In the genomic region with DNA sequence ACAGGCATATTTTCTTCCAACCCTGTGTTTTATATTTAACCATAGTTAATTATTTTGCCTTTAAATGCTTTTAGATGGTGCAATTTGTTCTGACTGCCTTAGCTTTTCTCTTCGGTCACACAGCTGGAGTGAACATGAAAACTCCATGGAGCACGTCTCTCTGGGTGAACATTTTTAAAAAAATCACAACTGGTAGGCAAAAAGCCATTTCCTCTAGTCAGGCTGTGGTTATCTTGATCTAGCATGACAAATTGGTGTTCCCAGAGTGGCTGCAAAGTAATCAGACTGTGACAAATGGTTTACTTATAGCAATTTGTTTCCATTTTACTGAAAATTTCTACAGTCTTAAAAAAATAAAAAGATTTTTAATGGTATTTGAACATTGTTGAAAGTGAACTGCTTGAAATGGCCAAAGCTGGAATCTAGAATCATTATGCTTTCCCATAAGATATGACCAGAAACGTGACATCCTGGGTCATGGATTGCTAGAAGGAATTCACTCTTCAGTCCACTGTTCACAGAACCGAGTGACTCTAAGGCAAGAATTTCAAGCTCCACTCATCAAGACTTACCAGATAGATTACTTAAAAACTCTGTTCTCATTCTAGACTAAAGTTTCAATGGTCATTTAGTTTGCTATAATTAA, we compare ENCODE assay signal across 32 cellular contexts.
"Had no signal": no experiment of that assay in that cellular context is flagged by ENCODE, and none has a peak within 500 bp of the region (broad histone marks: within the 10 kb centered on the region; RNA-seq: fewer than 3 reads in every experiment).

No MANE protein-coding gene starts in this region.

- H3K36me3 ChIP-seq: ascending aorta, esophagus muscularis mucosa, heart left ventricle, left lung, lower lobe of right lung, neutrophil, prostate gland, sigmoid colon, upper lobe of left lung, vagina, WERI-Rb-1 had no signal

- H3K27ac ChIP-seq: ascending aorta, esophagus muscularis mucosa, foreskin keratinocyte, heart left ventricle, left lung, lower lobe of right lung, neutrophil, prostate gland, sigmoid colon, upper lobe of left lung, vagina, WERI-Rb-1 had no signal

- H3K36me3 Mint-ChIP-seq: activated CD4-positive, alpha-beta memory T cell treated with anti-CD3 and anti-CD28 coated beads for 36 hours; activated naive CD4-positive, alpha-beta T cell treated with anti-CD3 and anti-CD28 coated beads, Interleukin-2, amount 10 ng/mL, durations not matched to agents 7 days and 5 days; activated naive CD8-positive, alpha-beta T cell treated with anti-CD3 and anti-CD28 coated beads, Interleukin-2, amount 10 ng/mL, durations not matched to agents 7 days and 5 days; immature natural killer cell; natural killer cell; stimulated activated memory B cell treated with anti-CD40 and anti-IgM and Interleukin-4, amounts not matched to agents 10 μg/mL and 1 μg/mL and 100 μg/mL, for 72 hours had no signal

- H3K4me1 Mint-ChIP-seq: activated CD4-positive, alpha-beta T cell treated with anti-CD3 and anti-CD28 coated beads, Interleukin-2, amount 10 ng/mL, durations not matched to agents 24 days and 14 days; activated naive CD4-positive, alpha-beta T cell treated with anti-CD3 and anti-CD28 coated beads, Interleukin-2, amount 10 ng/mL, durations not matched to agents 7 days and 5 days; activated naive CD8-positive, alpha-beta T cell treated with anti-CD3 and anti-CD28 coated beads, Interleukin-2, amount 10 ng/mL, durations not matched to agents 7 days and 5 days; immature natural killer cell; natural killer cell; stimulated activated memory B cell treated with anti-CD40 and anti-IgM and Interleukin-4, amounts not matched to agents 10 μg/mL and 1 μg/mL and 100 μg/mL, for 72 hours; stimulated activated naive CD8-positive, alpha-beta T cell treated with anti-CD3 and anti-CD28 coated beads, Interleukin-15, amount 100 ng/mL, for 72 hours had no signal

- ATAC-seq: activated CD4-positive, CD25-positive, alpha-beta regulatory T cell treated with anti-CD3 and anti-CD28 coated beads, Interleukin-2, amount 50 U/mL, for 24 hours; foreskin keratinocyte; heart left ventricle; left lung; lower lobe of right lung; natural killer cell; stimulated activated memory B cell treated with anti-CD40 and anti-IgM and Interleukin-4, amounts not matched to agents 10 μg/mL and 1 μg/mL and 100 μg/mL, for 72 hours; stimulated activated naive CD8-positive, alpha-beta T cell treated with anti-CD3 and anti-CD28 coated beads, Interleukin-15, amount 100 ng/mL, for 72 hours had no signal

- H3K4me3 Mint-ChIP-seq: activated CD4-positive, alpha-beta memory T cell treated with anti-CD3 and anti-CD28 coated beads for 36 hours; activated CD4-positive, alpha-beta T cell treated with anti-CD3 and anti-CD28 coated beads, Interleukin-2, amount 10 ng/mL, durations not matched to agents 24 days and 14 days; activated naive CD4-positive, alpha-beta T cell treated with anti-CD3 and anti-CD28 coated beads, Interleukin-2, amount 10 ng/mL, durations not matched to agents 7 days and 5 days; activated naive CD8-positive, alpha-beta T cell treated with anti-CD3 and anti-CD28 coated beads, Interleukin-2, amount 10 ng/mL, durations not matched to agents 7 days and 5 days; immature natural killer cell; natural killer cell; stimulated activated memory B cell treated with anti-CD40 and anti-IgM and Interleukin-4, amounts not matched to agents 10 μg/mL and 1 μg/mL and 100 μg/mL, for 72 hours; stimulated activated naive CD8-positive, alpha-beta T cell treated with anti-CD3 and anti-CD28 coated beads, Interleukin-15, amount 100 ng/mL, for 72 hours had no signal

- DNase-seq: activated CD4-positive, alpha-beta memory T cell treated with anti-CD3 and anti-CD28 coated beads for 36 hours; activated CD4-positive, alpha-beta T cell treated with anti-CD3 and anti-CD28 coated beads, Interleukin-2, amount 10 ng/mL, durations not matched to agents 24 days and 14 days; activated CD8-positive, alpha-beta memory T cell treated with anti-CD3 and anti-CD28 coated beads, Interleukin-2, amount 50 U/mL, for 4 hours; activated gamma-delta T cell; activated naive CD4-positive, alpha-beta T cell treated with anti-CD3 and anti-CD28 coated beads, Interleukin-2, amount 10 ng/mL, durations not matched to agents 7 days and 5 days; activated naive CD8-positive, alpha-beta T cell treated with anti-CD3 and anti-CD28 coated beads, Interleukin-2, amount 10 ng/mL, durations not matched to agents 7 days and 5 days; activated T-cell treated with anti-CD3 and anti-CD28 coated beads, Interleukin-2, amount 50 U/mL, for 1 hour; central memory CD4-positive, alpha-beta T cell; foreskin keratinocyte; heart left ventricle; hypothalamus; immature natural killer cell; left lung; lower lobe of right lung; mesendoderm; natural killer cell; sigmoid colon; stimulated activated CD4-positive, alpha-beta T cell treated with anti-CD3 and anti-CD28 coated beads, Interleukin-1b, Interleukin-23, amount 100 ng/mL, for 48 hours; stimulated activated CD4-positive, alpha-beta T cell treated with anti-CD3 and anti-CD28 coated beads, Interleukin-4, amount 100 ng/mL, for 4 hours; stimulated activated CD8-positive, alpha-beta memory T cell treated with anti-CD3 and anti-CD28 coated beads, Interleukin-4, amount 100 ng/mL, for 48 hours; stimulated activated naive CD8-positive, alpha-beta T cell treated with anti-CD3 and anti-CD28 coated beads, Interleukin-15, amount 100 ng/mL, for 72 hours; substantia nigra; upper lobe of left lung; WERI-Rb-1 had no signal

- H3K27ac Mint-ChIP-seq: activated CD4-positive, alpha-beta memory T cell treated with anti-CD3 and anti-CD28 coated beads for 36 hours; activated CD4-positive, alpha-beta T cell treated with anti-CD3 and anti-CD28 coated beads, Interleukin-2, amount 10 ng/mL, durations not matched to agents 24 days and 14 days; activated naive CD4-positive, alpha-beta T cell treated with anti-CD3 and anti-CD28 coated beads, Interleukin-2, amount 10 ng/mL, durations not matched to agents 7 days and 5 days; activated naive CD8-positive, alpha-beta T cell treated with anti-CD3 and anti-CD28 coated beads, Interleukin-2, amount 10 ng/mL, durations not matched to agents 7 days and 5 days; immature natural killer cell; natural killer cell; stimulated activated memory B cell treated with anti-CD40 and anti-IgM and Interleukin-4, amounts not matched to agents 10 μg/mL and 1 μg/mL and 100 μg/mL, for 72 hours; stimulated activated naive CD8-positive, alpha-beta T cell treated with anti-CD3 and anti-CD28 coated beads, Interleukin-15, amount 100 ng/mL, for 72 hours had no signal

- H3K9me3 ChIP-seq: ascending aorta, lower lobe of right lung, neutrophil, prostate gland, sigmoid colon, upper lobe of left lung, vagina had no signal

- H3K4me1 ChIP-seq: ascending aorta, esophagus muscularis mucosa, foreskin keratinocyte, heart left ventricle, left lung, lower lobe of right lung, prostate gland, sigmoid colon, upper lobe of left lung, vagina had no signal

- H3K27me3 Mint-ChIP-seq: activated CD4-positive, alpha-beta memory T cell treated with anti-CD3 and anti-CD28 coated beads for 36 hours; activated CD4-positive, alpha-beta T cell treated with anti-CD3 and anti-CD28 coated beads, Interleukin-2, amount 10 ng/mL, durations not matched to agents 24 days and 14 days; activated naive CD4-positive, alpha-beta T cell treated with anti-CD3 and anti-CD28 coated beads, Interleukin-2, amount 10 ng/mL, durations not matched to agents 7 days and 5 days; activated naive CD8-positive, alpha-beta T cell treated with anti-CD3 and anti-CD28 coated beads, Interleukin-2, amount 10 ng/mL, durations not matched to agents 7 days and 5 days; stimulated activated memory B cell treated with anti-CD40 and anti-IgM and Interleukin-4, amounts not matched to agents 10 μg/mL and 1 μg/mL and 100 μg/mL, for 72 hours; stimulated activated naive CD8-positive, alpha-beta T cell treated with anti-CD3 and anti-CD28 coated beads, Interleukin-15, amount 100 ng/mL, for 72 hours had no signal

- H3K4me3 ChIP-seq: ascending aorta, esophagus muscularis mucosa, heart left ventricle, left lung, lower lobe of right lung, prostate gland, sigmoid colon, smooth muscle cell, upper lobe of left lung, vagina had no signal

- H3K9me3 Mint-ChIP-seq: activated CD4-positive, alpha-beta T cell treated with anti-CD3 and anti-CD28 coated beads, Interleukin-2, amount 10 ng/mL, durations not matched to agents 24 days and 14 days had no signal
